8 cellular contexts compared by ENCODE assay signal in genomic region chr16:67537270-67537635, GRCh38. TPM values are rescaled to one million over a fixed set of nuclear protein-coding genes. Genes with fewer than 3 reads are reported as not detected.
DNase-seq lines count a peak whose midpoint lies in the region; ATAC-seq and TF ChIP-seq lines count a peak whose summit lies in the region.

No MANE protein-coding gene starts in this region.

- H3K79me1 ChIP-seq in trophoblast cell (ENCODE audit: low read length), result peaks cover 15% of the 10 kb centered on the region

- H3K27me3 ChIP-seq in OCI-LY3 (ENCODE audit: low read depth, low read length) (no peaks in the 10 kb centered on the region), heart right ventricle (no peaks in the 10 kb centered on the region), trophoblast cell (ENCODE audit: insufficient read depth, low read length) (no peaks in the 10 kb centered on the region)

- peak overlapping the region; percentile 94 for H3K14ac ChIP-seq in trophoblast cell (ENCODE audit: low read length)

- H3K9me3 Mint-ChIP-seq in activated naive CD4-positive, alpha-beta T cell treated with anti-CD3 and anti-CD28 coated beads, Interleukin-2, amount 50 U/mL, for 72 hours, result no peaks in the 10 kb centered on the region

- DNase-seq in activated naive CD4-positive, alpha-beta T cell treated with anti-CD3 and anti-CD28 coated beads, Interleukin-2, amount 50 U/mL, for 72 hours (ENCODE audit: low spot score in 2 of 2), result peak; percentile 61 to 72
- peak; percentile 78 to 80 for DNase-seq in heart right ventricle
- peak in 1 of 2 donors; percentile 62 for DNase-seq in trophoblast cell
- DNase-seq in G401 (ENCODE audit: low spot score), result no peak
- DNase-seq in DMS 273 (lab: John Stamatoyannopoulos, UW; ENCODE audit: unreplicated experiment), result no peak

- peak overlapping the region; percentile 67 for H2BK12ac ChIP-seq in trophoblast cell (ENCODE audit: low read length)

- H4K8ac ChIP-seq in trophoblast cell (ENCODE audit: low read depth, low read length), result peak overlapping the region; percentile 94

- peak overlapping the region; percentile 94 for H2BK120ac ChIP-seq in trophoblast cell (ENCODE audit: insufficient read depth, low read length, poor library complexity)

- ATAC-seq in GM18909 (IDR thresholded peaks at IDR 0.05; ENCODE audit: poor library complexity, unreplicated experiment) (peak; percentile 30), heart right ventricle (peak; percentile 69 to 87 (median 77)), HG02623 (IDR thresholded peaks at IDR 0.05; ENCODE audit: unreplicated experiment) (no peak)
- peak; percentile 71 to 78 for ATAC-seq in activated naive CD4-positive, alpha-beta T cell treated with anti-CD3 and anti-CD28 coated beads, Interleukin-2, amount 50 U/mL, for 72 hours

- H4K20me1 ChIP-seq in OCI-LY3 (ENCODE audit: insufficient read depth, low read length), result peaks cover 80% of the 10 kb centered on the region

- H3K27ac Mint-ChIP-seq in activated naive CD4-positive, alpha-beta T cell treated with anti-CD3 and anti-CD28 coated beads, Interleukin-2, amount 50 U/mL, for 72 hours, result peak overlapping the region; percentile 32 to 72

- H3K23ac ChIP-seq in trophoblast cell (ENCODE audit: low read length), result no peak overlapping the region

- peak overlapping the region; percentile 98 for H4K91ac ChIP-seq in trophoblast cell (ENCODE audit: low read depth, low read length)

- peak overlapping the region; percentile 92 for H2BK5ac ChIP-seq in trophoblast cell (ENCODE audit: low read depth, low read length, poor library complexity)

- H3K9me3 ChIP-seq in OCI-LY3 (ENCODE audit: insufficient read depth, low read length) (no peaks in the 10 kb centered on the region), heart right ventricle (no peaks in the 10 kb centered on the region), trophoblast cell (ENCODE audit: insufficient read depth, low read depth, low read length) (peaks cover 1% of the 10 kb centered on the region)

- H2AFZ ChIP-seq in OCI-LY3 (ENCODE audit: low read depth, low read length) (no peak overlapping the region), trophoblast cell (ENCODE audit: insufficient read depth, low read length, poor library complexity) (peak overlapping the region; percentile 46)

- H3K4me3 ChIP-seq in OCI-LY3 (ENCODE audit: low read length) (peak overlapping the region; percentile 84), heart right ventricle (peak overlapping the region; percentile 56 to 94 (median 85)), trophoblast cell (ENCODE audit: low read depth, low read length) (peak overlapping the region; percentile 77)

- H3K18ac ChIP-seq in trophoblast cell (ENCODE audit: low read length), result peak overlapping the region; percentile 94

- intact Hi-C loops in heart right ventricle (cut with DNase I), result no loop called here

- H3K79me2 ChIP-seq in OCI-LY3 (ENCODE audit: low read length) (peaks cover 29% of the 10 kb centered on the region), trophoblast cell (ENCODE audit: control insufficient read depth, insufficient read depth, low read length, poor library complexity) (peaks cover 9% of the 10 kb centered on the region)

- H3K4ac ChIP-seq in trophoblast cell (ENCODE audit: low read depth, low read length), result peak overlapping the region; percentile 94

- peaks cover 24% of the 10 kb centered on the region; the same call in 1 of the 2 replicates for H3K4me1 ChIP-seq in OCI-LY3 (ENCODE audit: low read length)
- peaks cover 22 to 97% (median 74%) of the 10 kb centered on the region in 9 donors for H3K4me1 ChIP-seq in heart right ventricle
- H3K4me1 ChIP-seq in trophoblast cell (ENCODE audit: control insufficient read depth in 1 of 2, insufficient read depth in 2 of 2, low read length in 2 of 2), result peaks cover 8 to 19% of the 10 kb centered on the region in 2 experiments

- peaks cover 0 to 16% of the 10 kb centered on the region in 2 donors for H3K36me3 Mint-ChIP-seq in activated naive CD4-positive, alpha-beta T cell treated with anti-CD3 and anti-CD28 coated beads, Interleukin-2, amount 50 U/mL, for 72 hours

- H4K12ac ChIP-seq in trophoblast cell (ENCODE audit: low read depth, low read length), result peak overlapping the region; percentile 92

- peak overlapping the region; percentile 99 for H3K4me2 ChIP-seq in OCI-LY3 (ENCODE audit: low read length)
- peak overlapping the region; percentile 73 for H3K4me2 ChIP-seq in trophoblast cell (ENCODE audit: low read length)

- in situ Hi-C loops in G401 (cut with HindIII; ENCODE audit: low sequenced_read_pairs), result no loop called here

- H3K36me3 ChIP-seq in OCI-LY3 (replicated peaks; ENCODE audit: low read depth, low read length) (peaks cover 31% of the 10 kb centered on the region), heart right ventricle (peaks cover 0 to 47% (median 30%) of the 10 kb centered on the region in 9 donors), trophoblast cell (ENCODE audit: control insufficient read depth in 1 of 2, insufficient read depth in 2 of 2, low read length in 2 of 2) (peaks cover 28 to 31% of the 10 kb centered on the region in 2 experiments)

- H3K27ac ChIP-seq in OCI-LY3 (ENCODE audit: low read length) (no peak overlapping the region), heart right ventricle (peak overlapping the region; percentile 78 to 99 (median 98)), trophoblast cell (ENCODE audit: low read depth, low read length) (peak overlapping the region; percentile 73)

- H3K9ac ChIP-seq in OCI-LY3 (ENCODE audit: low read length) (peak overlapping the region; percentile 59), trophoblast cell (ENCODE audit: low read length) (peak overlapping the region; percentile 88)

- no peak for TF ChIP-seq CTCF in OCI-LY3 (IDR thresholded peaks at IDR 0.05; ENCODE audit: low read depth, low read length)
- no peak for TF ChIP-seq CTCF in heart right ventricle (IDR thresholded peaks at IDR 0.05)

- WGBS in heart right ventricle, 2 donors, result 2% methylated on average over 32 of the region's 32 CpGs
- WGBS in trophoblast cell (ENCODE audit: extremely low coverage, insufficient coverage, insufficient read length), result no CpG with 5 or more reads among the region's 32 CpGs

- peak overlapping the region; percentile 76 for H2AK5ac ChIP-seq in trophoblast cell (ENCODE audit: low read length)

RNA-seq across cellular contexts. Expression of gene RIPOR1, which starts 8.6 kb away (rescaled TPM):
- 10 to 100 TPM; 34.1 to 41.4 TPM for total RNA-seq in activated naive CD4-positive, alpha-beta T cell treated with anti-CD3 and anti-CD28 coated beads, Interleukin-2, amount 50 U/mL, for 72 hours
- total RNA-seq in heart right ventricle, result 10 to 100 TPM; 45.9 to 86.1 (median 73.8) TPM
- 10 to 100 TPM; 40.0 to 66.9 TPM for polyA plus RNA-seq in heart right ventricle
- polyA plus RNA-seq in trophoblast cell (2013), result 36.1 and 37.6 TPM in 2 replicates
- 4.1 and 11.5 TPM in 2 replicates for total RNA-seq in G401 (2014; rRNA removed; shearing (Covaris generic))

RNA-seq across cellular contexts. Expression of gene CTCF, which starts 25.1 kb away (rescaled TPM):
- total RNA-seq in activated naive CD4-positive, alpha-beta T cell treated with anti-CD3 and anti-CD28 coated beads, Interleukin-2, amount 50 U/mL, for 72 hours, result 10 to 100 TPM; 51.5 to 62.1 TPM
- total RNA-seq in heart right ventricle, result 10 to 100 TPM; 20.5 to 31.0 (median 24.8) TPM
- 10 to 100 TPM; 11.9 to 20.7 TPM for polyA plus RNA-seq in heart right ventricle
- polyA plus RNA-seq in trophoblast cell (2013), result 35.2 and 36.0 TPM in 2 replicates
- 32.4 and 37.3 TPM in 2 replicates for total RNA-seq in G401 (2014; rRNA removed; shearing (Covaris generic))

RNA-seq across cellular contexts. Expression of gene AGRP, which starts 53.9 kb away (rescaled TPM):
- under 1 TPM in 1 of 2 donors, not detected in 1; 0.64 TPM for total RNA-seq in activated naive CD4-positive, alpha-beta T cell treated with anti-CD3 and anti-CD28 coated beads, Interleukin-2, amount 50 U/mL, for 72 hours
- total RNA-seq in heart right ventricle, result not detected
- polyA plus RNA-seq in heart right ventricle, result under 1 TPM in 1 of 2 donors, not detected in 1; 0.10 TPM
- polyA plus RNA-seq in trophoblast cell (2013), result not detected in 2 replicates
- not detected in 2 replicates for total RNA-seq in G401 (2014; rRNA removed; shearing (Covaris generic))

RNA-seq across cellular contexts. Expression of gene ATP6V0D1, which starts 56.3 kb away (rescaled TPM):
- 10 to 100 TPM; 20.4 to 22.5 TPM for total RNA-seq in activated naive CD4-positive, alpha-beta T cell treated with anti-CD3 and anti-CD28 coated beads, Interleukin-2, amount 50 U/mL, for 72 hours
- total RNA-seq in heart right ventricle, result 10 to 100 TPM; 57.4 to 84.7 (median 67.5) TPM
- 10 to 100 TPM; 12.8 to 73.3 TPM for polyA plus RNA-seq in heart right ventricle
- 101 and 104 TPM in 2 replicates for polyA plus RNA-seq in trophoblast cell (2013)
- total RNA-seq in G401 (2014; rRNA removed; shearing (Covaris generic)), result 91.8 and 119 TPM in 2 replicates

Comparison
In these comparisons a context has a peak if more than half of its experiments do, and no peak if none do; other contexts are left out.
1. DNase-seq: peak in activated naive CD4-positive, alpha-beta T cell treated with anti-CD3 and anti-CD28 coated beads, Interleukin-2, amount 50 U/mL, for 72 hours (2 of 2) and heart right ventricle (2 of 2); none in G401 (single experiment) and DMS 273 (single experiment).
2. Peak in every context shown above with its lines, with median percentiles within 50 percentile points of each other: H3K4me3 ChIP-seq.